In genomic region chr12:54572881-54573280, GRCh38 we compare ENCODE assay signal across 15 cellular contexts. TPM values are rescaled to one million over a fixed set of nuclear protein-coding genes. Genes with fewer than 3 reads are reported as not detected.
DNase-seq lines count a peak whose midpoint lies in the region; ATAC-seq and TF ChIP-seq lines count a peak whose summit lies in the region.
"Had no signal": no experiment of that assay in that cellular context is flagged by ENCODE, and none has a peak within 500 bp of the region (broad histone marks: within the 10 kb centered on the region; RNA-seq: fewer than 3 reads in every experiment).

No MANE protein-coding gene starts in this region.

- ATAC-seq in GM19324 (IDR thresholded peaks at IDR 0.05; ENCODE audit: low FRiP score, unreplicated experiment) (no peak), Right ventricle myocardium inferior (no peak)

- H3K9me3 Mint-ChIP-seq in HFFc6: no peaks in the 10 kb centered on the region

- H3K4me3 Mint-ChIP-seq in HFFc6: no peak overlapping the region

- peak; percentile 50 for DNase-seq in ELF-1 (ENCODE audit: low read depth, low spot score)
- DNase-seq in HFFc6: no peak
- DNase-seq in caudate nucleus (lab: John Stamatoyannopoulos, UW): no peak
- DNase-seq in iPS-NIHi7 (ENCODE audit: extremely low spot score): peak; percentile 58
- no peak for DNase-seq in NCI-H1092 treated with DMSO at 0.1 percent for 48 hours (lab: John Stamatoyannopoulos, UW)
- DNase-seq in Right ventricle myocardium inferior (ENCODE audit: missing footprints): no peak
- DNase-seq: DND-41, GF-D8, MM.1S, NCI-H1105 treated with DMSO at 0.1 percent for 48 hours, NCI-H187, NCI-H226, SHP77 treated with DMSO at 0.1 percent for 48 hours had no signal

- no peak overlapping the region for H3K27ac Mint-ChIP-seq in HFFc6

- H3K27ac ChIP-seq in caudate nucleus (ENCODE audit: low read depth, low read length): peak overlapping the region; percentile 70
- H3K27ac ChIP-seq: C4-2B had no signal

- no peaks in the 10 kb centered on the region for H3K4me1 Mint-ChIP-seq in HFFc6 (ENCODE audit: low read depth)

- peaks cover 69% of the 10 kb centered on the region for H3K27me3 Mint-ChIP-seq in HFFc6 (ENCODE audit: insufficient read depth)

- no peaks in the 10 kb centered on the region for H3K36me3 Mint-ChIP-seq in HFFc6 (ENCODE audit: low read depth)

- intact Hi-C loops in Right ventricle myocardium inferior (cut with DNase I): no loop called here

- peak; percentile 16; the same call in 1 of the 2 replicates for TF ChIP-seq CTCF in HFFc6 (IDR thresholded peaks at IDR 0.05)

RNA-seq across cellular contexts. Expression of gene PPP1R1A, which starts 15.6 kb away (rescaled TPM):
- not detected for total RNA-seq in HFFc6 (2021; fragmentation: NEBNext Ultra II Directional; extraction: Animal tissue kit (Norgen Biotek cat#: 25700))
- total RNA-seq in Right ventricle myocardium inferior: 239 TPM

RNA-seq across cellular contexts. Expression of gene PDE1B, which starts 23.5 kb away (rescaled TPM):
- total RNA-seq in HFFc6 (2021; fragmentation: NEBNext Ultra II Directional; extraction: Animal tissue kit (Norgen Biotek cat#: 25700)): not detected
- total RNA-seq in Right ventricle myocardium inferior: 2.7 TPM

Comparison
In these comparisons a context has a peak if more than half of its experiments do, and no peak if none do; other contexts are left out.
1. DNase-seq: peak in ELF-1 (single experiment) and iPS-NIHi7 (single experiment); none in HFFc6 (single experiment), caudate nucleus (0 of 61), NCI-H1092 treated with DMSO at 0.1 percent for 48 hours (single experiment) and Right ventricle myocardium inferior (single experiment).
2. RNA of gene PPP1R1A, which starts 15.6 kb away (total RNA-seq): 239 TPM in Right ventricle myocardium inferior (single experiment); not detected in HFFc6; every median in the first group is over 100 times any median in the second.